13 cellular contexts compared by ENCODE assay signal in genomic region chr3:8712045-8712870, GRCh38. TPM values are rescaled to one million over a fixed set of nuclear protein-coding genes. Genes with fewer than 3 reads are reported as not detected.
DNase-seq lines count a peak whose midpoint lies in the region; ATAC-seq and TF ChIP-seq lines count a peak whose summit lies in the region.
"Had no signal": no experiment of that assay in that cellular context is flagged by ENCODE, and none has a peak within 500 bp of the region (broad histone marks: within the 10 kb centered on the region; RNA-seq: fewer than 3 reads in every experiment).

No MANE protein-coding gene starts in this region.

- H2BK15ac ChIP-seq in IMR-90 (ENCODE audit: low read depth, low read length): no peak overlapping the region

- no peaks in the 10 kb centered on the region for H3K36me3 ChIP-seq in IMR-90 (ENCODE audit: control insufficient read depth, insufficient read depth, low read length)
- H3K36me3 ChIP-seq: lower lobe of right lung had no signal

- no CpG with 5 or more reads among the region's 7 CpGs for WGBS in IMR-90 (ENCODE audit: extremely low coverage in 2 of 2, insufficient read length in 1 of 2), 2 experiments

- H2AK9ac ChIP-seq in IMR-90 (replicated peaks; ENCODE audit: low read depth, low read length, poor library complexity): no peak overlapping the region

- H3K9me3 ChIP-seq in IMR-90 (ENCODE audit: control insufficient read depth, insufficient read depth, low read length): no peaks in the 10 kb centered on the region
- H3K9me3 ChIP-seq: body of pancreas, Caco-2, lower lobe of right lung had no signal

- dilution Hi-C loops in IMR-90 (cut with HindIII; ENCODE audit: low sequenced_read_pairs, unreplicated experiment): no loop called here

- H2BK120ac ChIP-seq in IMR-90 (ENCODE audit: low read depth, low read length): no peak overlapping the region

- no peaks in the 10 kb centered on the region; the same call in 1 of the 2 replicates for H4K20me1 ChIP-seq in IMR-90 (ENCODE audit: insufficient read depth, low read length)

- POLR2A ChIA-PET in IMR-90 (lab: Charles Lee; ENCODE audit: unreplicated experiment): no interaction called here

- H3K14ac ChIP-seq in IMR-90 (replicated peaks; ENCODE audit: low read depth, low read length): no peak overlapping the region

- H3K4me2 ChIP-seq in IMR-90 (ENCODE audit: low read depth, low read length): no peak overlapping the region

- no peak overlapping the region for H4K8ac ChIP-seq in IMR-90 (ENCODE audit: low read depth in 2 of 2, low read length in 2 of 2)

- no peak overlapping the region for H2BK20ac ChIP-seq in IMR-90 (ENCODE audit: low read depth, low read length)

- H3K4me3 ChIP-seq in AG10803 (ENCODE audit: low read length) (peak overlapping the region; percentile 20), IMR-90 (ENCODE audit: insufficient read depth, low read depth, low read length) (no peak overlapping the region)
- H3K4me3 ChIP-seq: body of pancreas, lower lobe of right lung had no signal

- CTCF ChIA-PET in IMR-90 (lab: Yijun Ruan, JAX): no interaction called here

- H3K9me1 ChIP-seq in IMR-90 (ENCODE audit: insufficient read depth, low read length): no peaks in the 10 kb centered on the region

- H2AFZ ChIP-seq in IMR-90 (replicated peaks; ENCODE audit: low read length, poor library complexity): no peak overlapping the region

- no peak for TF ChIP-seq RAD21 in IMR-90 (IDR thresholded peaks at IDR 0.05; ENCODE audit: low read length)

- H3K4me1 ChIP-seq in IMR-90 (ENCODE audit: control insufficient read depth, insufficient read depth, low read length): no peaks in the 10 kb centered on the region
- H3K4me1 ChIP-seq: Caco-2, lower lobe of right lung had no signal

- H3K27me3 ChIP-seq in IMR-90 (ENCODE audit: control insufficient read depth, insufficient read depth, low read length): peaks cover 6% of the 10 kb centered on the region
- H3K27me3 ChIP-seq: body of pancreas had no signal

- no peak overlapping the region for H3K18ac ChIP-seq in IMR-90 (ENCODE audit: low read depth, low read length)

- H2AK5ac ChIP-seq in IMR-90 (ENCODE audit: low read depth, low read length): no peak overlapping the region

- intact Hi-C loops in IMR-90 (cut with micrococcal nuclease): no loop called here
- intact Hi-C loops in posterior vena cava (cut with DNase I): no loop called here

- no peak overlapping the region for H3K4ac ChIP-seq in IMR-90 (ENCODE audit: low read depth, low read length)

- H4K5ac ChIP-seq in IMR-90 (ENCODE audit: low read depth, low read length): no peak overlapping the region

- TF ChIP-seq POLR2A in IMR-90 (IDR thresholded peaks at IDR 0.05; ENCODE audit: low read depth, low read length): no peak

- no peak overlapping the region for H2BK5ac ChIP-seq in IMR-90 (ENCODE audit: low read depth, low read length, poor library complexity, severe bottlenecking)

- H3K27ac ChIP-seq in IMR-90 (ENCODE audit: insufficient read depth, low read length): no peak overlapping the region
- H3K27ac ChIP-seq: body of pancreas, lower lobe of right lung had no signal

- in situ Hi-C loops in IMR-90 (cut with MboI; ENCODE audit: low sequenced_read_pairs): no loop called here

- no TSS peak for BruUV-seq in IMR-90 (replicated peaks; lab: Mats Ljungman, UMichigan)

- peak; percentile 72 for ATAC-seq in IMR-90 (ENCODE audit: low read depth)
- peak; percentile 52 for ATAC-seq in SK-N-SH treated with all-trans-retinoic acid at 6 μM for 48 hours
- ATAC-seq in GM21528 (IDR thresholded peaks at IDR 0.05; ENCODE audit: low FRiP score, unreplicated experiment): no peak
- ATAC-seq: body of pancreas, lower lobe of right lung had no signal

- no peak overlapping the region for H3K23ac ChIP-seq in IMR-90 (ENCODE audit: low read depth, low read length)

- H4K91ac ChIP-seq in IMR-90 (ENCODE audit: insufficient read depth, low read depth, low read length): no peak overlapping the region

- DNase-seq in AG10803 (ENCODE audit: low read depth) (peak; percentile 90), IMR-90 (peak; percentile 34), foreskin melanocyte (peak; percentile 14), NCI-H345 treated with DMSO at 0.1 percent for 48 hours (lab: John Stamatoyannopoulos, UW; ENCODE audit: unreplicated experiment) (no peak), posterior vena cava (ENCODE audit: low spot score) (no peak)
- no peak for DNase-seq in activated T-cell treated with anti-CD3 and anti-CD28 coated beads, Interleukin-2, amount 50 U/mL, for 48 hours
- DNase-seq: body of pancreas, Caco-2, H7, lower lobe of right lung had no signal

- no peak overlapping the region for H3K56ac ChIP-seq in IMR-90 (ENCODE audit: extremely low read depth, insufficient read depth, low read length)

- no peaks in the 10 kb centered on the region for H3K79me1 ChIP-seq in IMR-90 (ENCODE audit: low read depth in 1 of 2, low read length in 2 of 2)

- H3K9ac ChIP-seq in IMR-90 (ENCODE audit: low read depth, low read length): no peak overlapping the region

- no peak for TF ChIP-seq CTCF in AG10803 (conservative IDR thresholded peaks at IDR 0.05; ENCODE audit: low read length)
- no peak for TF ChIP-seq CTCF in IMR-90 (conservative IDR thresholded peaks at IDR 0.05; ENCODE audit: low read depth, low read length)

TF ChIP-seq in IMR-90, 13 proteins besides CTCF, POLR2A, EP300 and RAD21:
- no peak for TF ChIP-seq MAFK (IDR thresholded peaks at IDR 0.05; ENCODE audit: low read depth, low read length)
- TF ChIP-seq USF2 (IDR thresholded peaks at IDR 0.05; ENCODE audit: low read depth, low read length): no peak
- TF ChIP-seq CEBPB (IDR thresholded peaks at IDR 0.05; ENCODE audit: low read depth, low read length): no peak
- no peak for TF ChIP-seq NFE2L2 (IDR thresholded peaks at IDR 0.05; ENCODE audit: low read depth, low read length)
- no peak for TF ChIP-seq BHLHE40 (IDR thresholded peaks at IDR 0.05; ENCODE audit: low read depth, low read length)
- no peak for TF ChIP-seq MXI1 (IDR thresholded peaks at IDR 0.05; ENCODE audit: borderline replicate concordance, low read depth, low read length)
- TF ChIP-seq SMC3 (IDR thresholded peaks at IDR 0.05; ENCODE audit: low read depth, low read length): no peak

TF ChIP-seq in SK-N-SH treated with all-trans-retinoic acid at 6 μM for 48 hours, 23 proteins besides CTCF, POLR2A, EP300 and RAD21 (continues in another document):
- no peak for TF ChIP-seq ZFP30 (CRISPR knock-in tag; IDR thresholded peaks at IDR 0.05)
- no peak for TF ChIP-seq TCF4 (CRISPR knock-in tag; IDR thresholded peaks at IDR 0.05; ENCODE audit: borderline replicate concordance)
- TF ChIP-seq ZNF8 (CRISPR knock-in tag; IDR thresholded peaks at IDR 0.05): no peak
- TF ChIP-seq PPARA (CRISPR knock-in tag; IDR thresholded peaks at IDR 0.05; ENCODE audit: borderline replicate concordance): no peak
- no peak for TF ChIP-seq ARNTL (CRISPR knock-in tag; IDR thresholded peaks at IDR 0.05; ENCODE audit: borderline replicate concordance, low read depth)
- no peak for TF ChIP-seq ZC3H10 (CRISPR knock-in tag; IDR thresholded peaks at IDR 0.05)
- no peak for TF ChIP-seq RARB (CRISPR knock-in tag; IDR thresholded peaks at IDR 0.05)
- no peak for TF ChIP-seq PATZ1 (CRISPR knock-in tag; IDR thresholded peaks at IDR 0.05; ENCODE audit: borderline replicate concordance)
- TF ChIP-seq ISL1 (CRISPR knock-in tag; IDR thresholded peaks at IDR 0.05): no peak
- no peak for TF ChIP-seq BACH2 (CRISPR knock-in tag; IDR thresholded peaks at IDR 0.05; ENCODE audit: borderline replicate concordance)
- no peak for TF ChIP-seq GLIS3 (CRISPR knock-in tag; IDR thresholded peaks at IDR 0.05)
- TF ChIP-seq ZNF565 (CRISPR knock-in tag; conservative IDR thresholded peaks at IDR 0.05; ENCODE audit: low read depth): no peak
- TF ChIP-seq CREB5 (CRISPR knock-in tag; IDR thresholded peaks at IDR 0.05; ENCODE audit: low read depth): no peak
- no peak for TF ChIP-seq ZFP3 (CRISPR knock-in tag; IDR thresholded peaks at IDR 0.05)

RNA-seq across cellular contexts. Expression of gene CAV3, which starts 21.3 kb away (rescaled TPM):
- total RNA-seq in IMR-90 (2012; rRNA removed) (0.28 and 0.36 TPM in 2 replicates), posterior vena cava (not detected)
- polyA plus RNA-seq in IMR-90 (2012; rRNA removed): 0.17 TPM in 1 of 2 replicates, not detected in the other
- polyA plus RNA-seq in IMR-90 (2012; cell fraction: cytosol; rRNA removed): not detected in 2 replicates
- polyA plus RNA-seq in IMR-90 (2012; cell fraction: nucleus; rRNA removed; ENCODE audit: low replicate concordance): not detected in 2 replicates
- total RNA-seq: body of pancreas, Caco-2, frontal cortex, H7, lower lobe of right lung had no signal

RNA-seq across cellular contexts. Expression of gene OXTR, which starts 57.2 kb away (rescaled TPM):
- total RNA-seq in IMR-90 (2012; rRNA removed) (56.1 and 76.9 TPM in 2 replicates), posterior vena cava (1 to 10 TPM; 1.1 to 3.4 TPM)
- 42.8 and 50.0 TPM in 2 replicates for polyA plus RNA-seq in IMR-90 (2012; rRNA removed)
- 15.7 and 51.4 TPM in 2 replicates for polyA plus RNA-seq in IMR-90 (2012; cell fraction: cytosol; rRNA removed)
- 15.6 and 29.9 TPM in 2 replicates for polyA plus RNA-seq in IMR-90 (2012; cell fraction: nucleus; rRNA removed; ENCODE audit: low replicate concordance)

Comparison
In these comparisons a context has a peak if more than half of its experiments do, and no peak if none do; other contexts are left out.
1. DNase-seq: peak in AG10803 (single experiment), IMR-90 (single experiment) and foreskin melanocyte (single experiment); none in NCI-H345 treated with DMSO at 0.1 percent for 48 hours (single experiment), posterior vena cava (single experiment) and activated T-cell treated with anti-CD3 and anti-CD28 coated beads, Interleukin-2, amount 50 U/mL, for 48 hours (0 of 2).
2. RNA of gene OXTR, which starts 57.2 kb away (total RNA-seq): 56.1 to 76.9 TPM in IMR-90; 1.1 to 3.4 TPM in posterior vena cava; every median in the first group is over 10 times any median in the second.